16 cellular contexts compared by ENCODE assay signal in the genomic region with DNA sequence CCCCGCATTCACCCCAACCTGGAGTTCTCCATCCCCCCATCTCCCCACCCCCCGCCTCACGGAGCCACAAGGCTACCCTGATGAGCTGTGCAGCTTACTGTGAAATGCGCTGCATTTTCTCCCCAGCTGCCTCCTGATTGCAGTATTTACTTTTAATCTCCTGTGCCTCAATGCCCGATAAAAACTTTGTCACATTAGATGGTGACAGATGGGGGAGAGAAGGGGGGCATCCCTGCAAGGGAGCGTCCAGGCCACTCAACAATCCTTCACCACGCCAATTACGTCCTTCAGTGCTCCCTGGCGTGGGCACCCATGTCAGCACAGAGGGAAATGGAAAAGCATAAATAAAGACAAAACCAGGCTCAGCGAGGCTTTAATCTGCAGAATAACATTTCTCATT.
"Had no signal": no experiment of that assay in that cellular context is flagged by ENCODE, and none has a peak within 500 bp of the region (broad histone marks: within the 10 kb centered on the region; RNA-seq: fewer than 3 reads in every experiment).

No MANE protein-coding gene starts in this region.

- H3K36me3 ChIP-seq: brain microvascular endothelial cell, lower lobe of right lung, neural progenitor cell, tibial artery, vagina had no signal

- H3K27me3 ChIP-seq: brain microvascular endothelial cell, neural progenitor cell, vagina had no signal

- DNase-seq: activated B cell treated with CpG ODN at 0.5 μM for 24 hours; activated CD4-positive, alpha-beta T cell treated with anti-CD3 and anti-CD28 coated beads for 48 hours; activated CD8-positive, alpha-beta T cell treated with anti-CD3 and anti-CD28 coated beads for 36 hours; activated gamma-delta T cell; activated naive CD8-positive, alpha-beta T cell treated with anti-CD3 and anti-CD28 coated beads, Interleukin-2, amount 10 ng/mL, durations not matched to agents 7 days and 5 days; activated T-cell treated with anti-CD3 and anti-CD28 coated beads, Interleukin-2, amount 50 U/mL, for 48 hours; brain microvascular endothelial cell; cerebellar nuclear complex; effector memory CD8-positive, alpha-beta T cell; head of caudate nucleus; lower lobe of right lung; T-helper 2 cell; tibial artery had no signal

- H3K9me3 ChIP-seq: lower lobe of right lung, tibial artery, vagina had no signal

- H3K4me1 ChIP-seq: parathyroid adenoma, vagina had no signal

- H3K79me2 ChIP-seq: parathyroid adenoma had no signal

- H3K27ac ChIP-seq: brain microvascular endothelial cell, lower lobe of right lung, neural progenitor cell, parathyroid adenoma, tibial artery, vagina had no signal

- H3K4me3 ChIP-seq: lower lobe of right lung, neural progenitor cell, tibial artery, vagina had no signal

- H3K4me2 ChIP-seq: neural progenitor cell had no signal

- H3K9ac ChIP-seq: neural progenitor cell, parathyroid adenoma had no signal

- H2AFZ ChIP-seq: neural progenitor cell, parathyroid adenoma had no signal
